ENCODE assay signal across 19 cellular contexts in genomic region chr4:158964114-158964727, GRCh38.
"Had no signal": no experiment of that assay in that cellular context is flagged by ENCODE, and none has a peak within 500 bp of the region (broad histone marks: within the 10 kb centered on the region; RNA-seq: fewer than 3 reads in every experiment).

No MANE protein-coding gene starts in this region.

- H3K27me3 ChIP-seq: adrenal gland, gastroesophageal sphincter, heart right ventricle, sigmoid colon, spleen, thyroid gland had no signal

- H3K4me1 Mint-ChIP-seq: immature natural killer cell; naive thymus-derived CD8-positive, alpha-beta T cell; stimulated activated naive B cell treated with anti-CD40 and anti-IgM and Interleukin-4, amounts not matched to agents 10 μg/mL and 1 μg/mL and 100 μg/mL, for 72 hours had no signal

- H3K4me1 ChIP-seq: adrenal gland, gastroesophageal sphincter, heart right ventricle, sigmoid colon, spleen, thyroid gland had no signal

- DNase-seq: activated CD4-positive, alpha-beta T cell treated with anti-CD3 and anti-CD28 coated beads, Interleukin-2, amount 50 U/mL, for 4 hours; activated CD4-positive, CD25-positive, alpha-beta regulatory T cell treated with anti-CD3 and anti-CD28 coated beads, Interleukin-2, amount 50 U/mL, for 72 hours; activated gamma-delta T cell; effector CD8-positive, alpha-beta T cell; heart right ventricle; immature natural killer cell; kidney glomerular epithelial cell; left ventricle myocardium superior; naive thymus-derived CD8-positive, alpha-beta T cell; sigmoid colon; spleen; stimulated activated naive B cell treated with anti-CD40 and anti-IgM and Interleukin-4, amounts not matched to agents 10 μg/mL and 1 μg/mL and 100 μg/mL, for 72 hours; T1000; thyroid gland had no signal

- H3K36me3 Mint-ChIP-seq: activated naive CD4-positive, alpha-beta T cell treated with anti-CD3 and anti-CD28 coated beads, Interleukin-2, amount 50 U/mL, for 72 hours had no signal

- H3K36me3 ChIP-seq: adrenal gland, gastroesophageal sphincter, heart right ventricle, sigmoid colon, spleen, thyroid gland had no signal

- H3K27ac ChIP-seq: adrenal gland, gastroesophageal sphincter, heart right ventricle, sigmoid colon, spleen, thyroid gland had no signal

- H3K4me3 ChIP-seq: adrenal gland, gastroesophageal sphincter, heart right ventricle, sigmoid colon, spleen, thyroid gland had no signal

- H3K9me3 ChIP-seq: gastroesophageal sphincter, heart right ventricle, sigmoid colon, spleen, thyroid gland had no signal

- H3K4me3 Mint-ChIP-seq: dendritic cell treated with granulocyte-macrophage colony-stimulating factor and Interleukin-4, amounts not matched to agents 40 ng/mL and 50 ng/mL, for 4 days; immature natural killer cell; naive thymus-derived CD8-positive, alpha-beta T cell; stimulated activated naive B cell treated with anti-CD40 and anti-IgM and Interleukin-4, amounts not matched to agents 10 μg/mL and 1 μg/mL and 100 μg/mL, for 72 hours had no signal

- ATAC-seq: activated naive CD4-positive, alpha-beta T cell treated with anti-CD3 and anti-CD28 coated beads, Interleukin-2, amount 50 U/mL, for 72 hours; esophagus mucosa; gastroesophageal sphincter; heart right ventricle; left ventricle myocardium superior; naive thymus-derived CD8-positive, alpha-beta T cell had no signal

- H3K27ac Mint-ChIP-seq: dendritic cell treated with granulocyte-macrophage colony-stimulating factor and Interleukin-4, amounts not matched to agents 40 ng/mL and 50 ng/mL, for 4 days; immature natural killer cell; naive thymus-derived CD8-positive, alpha-beta T cell; stimulated activated naive B cell treated with anti-CD40 and anti-IgM and Interleukin-4, amounts not matched to agents 10 μg/mL and 1 μg/mL and 100 μg/mL, for 72 hours had no signal

- H3K9me3 Mint-ChIP-seq: dendritic cell treated with granulocyte-macrophage colony-stimulating factor and Interleukin-4, amounts not matched to agents 40 ng/mL and 50 ng/mL, for 4 days; immature natural killer cell had no signal
